In the genomic region with DNA sequence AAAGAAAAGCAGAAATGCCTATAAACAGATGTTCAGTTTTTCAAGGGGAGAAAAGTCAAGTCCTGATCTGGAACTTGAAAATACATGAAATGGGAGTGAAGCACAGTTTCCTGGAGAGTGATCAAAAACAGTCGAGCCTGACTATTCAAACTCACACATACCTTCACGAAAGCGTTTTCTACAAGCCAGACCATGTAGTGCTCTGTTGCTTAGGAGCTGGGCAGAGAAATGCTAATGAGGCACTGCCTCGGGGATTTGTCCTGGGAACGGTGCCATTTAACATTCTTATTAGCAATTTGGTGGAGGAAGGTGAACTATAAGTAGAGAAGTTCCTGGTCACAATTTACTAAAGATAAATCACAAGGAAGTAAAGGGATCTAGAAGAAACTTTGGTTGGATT, we compare ENCODE assay signal across 9 cellular contexts. TPM values are rescaled to one million over a fixed set of nuclear protein-coding genes. Genes with fewer than 3 reads are reported as not detected.
A peak's percentile ranks its signal among the peaks of the same experiment; 100 is the strongest.
DNase-seq lines count a peak whose midpoint lies in the region; ATAC-seq and TF ChIP-seq lines count a peak whose summit lies in the region.
"Had no signal": no experiment of that assay in that cellular context is flagged by ENCODE, and none has a peak within 500 bp of the region (broad histone marks: within the 10 kb centered on the region; RNA-seq: fewer than 3 reads in every experiment).

No MANE protein-coding gene starts in this region.

- no peaks in the 10 kb centered on the region for H3F3A ChIP-seq in neural progenitor cell (ENCODE audit: low read depth)

- peak overlapping the region; percentile 95 for H3K27ac Mint-ChIP-seq in neural progenitor cell
- H3K27ac Mint-ChIP-seq in activated CD8-positive, alpha-beta T cell treated with anti-CD3 and anti-CD28 coated beads, Interleukin-2, amount 10 ng/mL, durations not matched to agents 7 days and 5 days, result no peak overlapping the region
- H3K27ac Mint-ChIP-seq: activated CD8-positive, alpha-beta T cell treated with anti-CD3 and anti-CD28 coated beads for 36 hours had no signal

- POLR2A ChIA-PET in activated CD8-positive, alpha-beta T cell treated with anti-CD3 and anti-CD28 coated beads, Interleukin-2, amount 10 ng/mL, durations not matched to agents 7 days and 5 days (lab: Charles Lee), result no interaction called here

- H3K4me2 ChIP-seq in neural progenitor cell, result peak overlapping the region; percentile 16

- peaks cover 17% of the 10 kb centered on the region for H4K20me1 ChIP-seq in neural progenitor cell (ENCODE audit: low read depth)

- H3K9me3 Mint-ChIP-seq in neural progenitor cell, result no peaks in the 10 kb centered on the region
- H3K9me3 Mint-ChIP-seq in activated CD8-positive, alpha-beta T cell treated with anti-CD3 and anti-CD28 coated beads, Interleukin-2, amount 10 ng/mL, durations not matched to agents 7 days and 5 days (ENCODE audit: insufficient read depth), result no peaks in the 10 kb centered on the region
- H3K9me3 Mint-ChIP-seq: activated CD8-positive, alpha-beta T cell treated with anti-CD3 and anti-CD28 coated beads for 36 hours had no signal

- no peak for TF ChIP-seq CTCF in neural progenitor cell (IDR thresholded peaks at IDR 0.05)

- peak overlapping the region; percentile 39 for H3K4me3 Mint-ChIP-seq in neural progenitor cell
- no peak overlapping the region for H3K4me3 Mint-ChIP-seq in activated CD8-positive, alpha-beta T cell treated with anti-CD3 and anti-CD28 coated beads, Interleukin-2, amount 10 ng/mL, durations not matched to agents 7 days and 5 days
- H3K4me3 Mint-ChIP-seq: activated CD8-positive, alpha-beta T cell treated with anti-CD3 and anti-CD28 coated beads for 36 hours had no signal

- H3K36me3 ChIP-seq in neural progenitor cell, result no peaks in the 10 kb centered on the region

- peaks cover 23% of the 10 kb centered on the region for H3K79me2 ChIP-seq in neural progenitor cell (ENCODE audit: low read depth)

- CTCF ChIA-PET in activated CD8-positive, alpha-beta T cell treated with anti-CD3 and anti-CD28 coated beads, Interleukin-2, amount 10 ng/mL, durations not matched to agents 7 days and 5 days (lab: Charles Lee), result interaction anchor here (0.6 to 1.3 kb wide), 2 partner anchors 16 to 382 kb away, joined by 3 to 4 read pairs; no protein-coding TSS in a partner anchor

- H3K4me1 ChIP-seq in neural progenitor cell, result peaks cover 32% of the 10 kb centered on the region

- H2AFZ ChIP-seq in neural progenitor cell (replicated peaks), result no peak overlapping the region

- no peaks in the 10 kb centered on the region for H3K9me3 ChIP-seq in neural progenitor cell (ENCODE audit: low read depth)

- ATAC-seq in GM18867 (IDR thresholded peaks at IDR 0.05; ENCODE audit: unreplicated experiment), result no peak
- ATAC-seq in activated CD8-positive, alpha-beta T cell treated with anti-CD3 and anti-CD28 coated beads, Interleukin-2, amount 10 ng/mL, durations not matched to agents 7 days and 5 days, result no peak
- ATAC-seq: activated CD8-positive, alpha-beta T cell treated with anti-CD3 and anti-CD28 coated beads for 36 hours had no signal

- H3K27me3 ChIP-seq in neural progenitor cell, result no peaks in the 10 kb centered on the region

- no peaks in the 10 kb centered on the region for H3K27me3 Mint-ChIP-seq in neural progenitor cell (ENCODE audit: insufficient read depth, low read depth)
- H3K27me3 Mint-ChIP-seq in activated CD8-positive, alpha-beta T cell treated with anti-CD3 and anti-CD28 coated beads, Interleukin-2, amount 10 ng/mL, durations not matched to agents 7 days and 5 days (ENCODE audit: low read depth), result peaks cover 32% of the 10 kb centered on the region

- peaks cover 21% of the 10 kb centered on the region for H3K36me3 Mint-ChIP-seq in neural progenitor cell
- no peaks in the 10 kb centered on the region for H3K36me3 Mint-ChIP-seq in activated CD8-positive, alpha-beta T cell treated with anti-CD3 and anti-CD28 coated beads, Interleukin-2, amount 10 ng/mL, durations not matched to agents 7 days and 5 days (ENCODE audit: low read depth)

- DNase-seq in DMS79 (lab: John Stamatoyannopoulos, UW), result peak; percentile 11
- DNase-seq in fibroblast of the conjunctiva (ENCODE audit: low read depth), result peak; percentile 63
- DNase-seq in neural progenitor cell (ENCODE audit: low spot score), result peak; percentile 43
- no peak for DNase-seq in activated CD4-positive, CD25-positive, alpha-beta regulatory T cell (lab: John Stamatoyannopoulos, UW)
- DNase-seq in NCI-H1417 treated with DMSO at 0.1 percent for 48 hours (lab: John Stamatoyannopoulos, UW), result no peak
- no peak for DNase-seq in activated CD8-positive, alpha-beta T cell treated with anti-CD3 and anti-CD28 coated beads, Interleukin-2, amount 10 ng/mL, durations not matched to agents 7 days and 5 days
- DNase-seq: activated CD8-positive, alpha-beta T cell treated with anti-CD3 and anti-CD28 coated beads for 36 hours had no signal

- no peak overlapping the region for H3K9ac ChIP-seq in neural progenitor cell

- no peak overlapping the region for H3K27ac ChIP-seq in neural progenitor cell

- H3K4me3 ChIP-seq in neural progenitor cell, result no peak overlapping the region

- peaks cover 64% of the 10 kb centered on the region for H3K4me1 Mint-ChIP-seq in neural progenitor cell
- no peaks in the 10 kb centered on the region for H3K4me1 Mint-ChIP-seq in activated CD8-positive, alpha-beta T cell treated with anti-CD3 and anti-CD28 coated beads, Interleukin-2, amount 10 ng/mL, durations not matched to agents 7 days and 5 days (ENCODE audit: low read depth)

TF ChIP-seq in PFSK-1, 5 proteins besides CTCF, POLR2A, EP300 and RAD21:
- TF ChIP-seq POLR2AphosphoS5 (IDR thresholded peaks at IDR 0.05; ENCODE audit: low read depth, low read length), result peak; percentile 12; the same call in 1 of the 2 replicates
- no peak for TF ChIP-seq FOXP2 (optimal IDR thresholded peaks at IDR 0.05; ENCODE audit: borderline replicate concordance, extremely low read depth, extremely low read length, insufficient read depth)
- no peak for TF ChIP-seq TAF1 (IDR thresholded peaks at IDR 0.05; ENCODE audit: borderline replicate concordance, insufficient read depth, low read length)
- TF ChIP-seq, protein P1, sequence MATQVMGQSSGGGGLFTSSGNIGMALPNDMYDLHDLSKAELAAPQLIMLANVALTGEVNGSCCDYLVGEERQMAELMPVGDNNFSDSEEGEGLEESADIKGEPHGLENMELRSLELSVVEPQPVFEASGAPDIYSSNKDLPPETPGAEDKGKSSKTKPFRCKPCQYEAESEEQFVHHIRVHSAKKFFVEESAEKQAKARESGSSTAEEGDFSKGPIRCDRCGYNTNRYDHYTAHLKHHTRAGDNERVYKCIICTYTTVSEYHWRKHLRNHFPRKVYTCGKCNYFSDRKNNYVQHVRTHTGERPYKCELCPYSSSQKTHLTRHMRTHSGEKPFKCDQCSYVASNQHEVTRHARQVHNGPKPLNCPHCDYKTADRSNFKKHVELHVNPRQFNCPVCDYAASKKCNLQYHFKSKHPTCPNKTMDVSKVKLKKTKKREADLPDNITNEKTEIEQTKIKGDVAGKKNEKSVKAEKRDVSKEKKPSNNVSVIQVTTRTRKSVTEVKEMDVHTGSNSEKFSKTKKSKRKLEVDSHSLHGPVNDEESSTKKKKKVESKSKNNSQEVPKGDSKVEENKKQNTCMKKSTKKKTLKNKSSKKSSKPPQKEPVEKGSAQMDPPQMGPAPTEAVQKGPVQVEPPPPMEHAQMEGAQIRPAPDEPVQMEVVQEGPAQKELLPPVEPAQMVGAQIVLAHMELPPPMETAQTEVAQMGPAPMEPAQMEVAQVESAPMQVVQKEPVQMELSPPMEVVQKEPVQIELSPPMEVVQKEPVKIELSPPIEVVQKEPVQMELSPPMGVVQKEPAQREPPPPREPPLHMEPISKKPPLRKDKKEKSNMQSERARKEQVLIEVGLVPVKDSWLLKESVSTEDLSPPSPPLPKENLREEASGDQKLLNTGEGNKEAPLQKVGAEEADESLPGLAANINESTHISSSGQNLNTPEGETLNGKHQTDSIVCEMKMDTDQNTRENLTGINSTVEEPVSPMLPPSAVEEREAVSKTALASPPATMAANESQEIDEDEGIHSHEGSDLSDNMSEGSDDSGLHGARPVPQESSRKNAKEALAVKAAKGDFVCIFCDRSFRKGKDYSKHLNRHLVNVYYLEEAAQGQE (IDR thresholded peaks at IDR 0.05; ENCODE audit: insufficient read depth in 1 of 2, low read depth in 2 of 2, low read length in 2 of 2), result no peak; a peak in 1 of 4 replicates
- 0 out of 2 replicates have a peak, but pooled peaks have one; percentile 47 for TF ChIP-seq SIN3A (IDR thresholded peaks at IDR 0.05; ENCODE audit: borderline replicate concordance, insufficient read depth, low read length)

RNA-seq across cellular contexts. Expression of a gene that starts 5.9 kb away (rescaled TPM):
- polyA plus RNA-seq in PFSK-1 (2012; ENCODE audit: insufficient read length, low read depth), result 104 TPM
- 7.7 and 12.1 TPM in 2 replicates for total RNA-seq in neural progenitor cell (ENCODE audit: low replicate concordance)
- under 1 TPM; 0.13 to 0.34 TPM for total RNA-seq in activated CD8-positive, alpha-beta T cell treated with anti-CD3 and anti-CD28 coated beads, Interleukin-2, amount 10 ng/mL, durations not matched to agents 7 days and 5 days

Comparison
In these comparisons a context has a peak if more than half of its experiments do, and no peak if none do; other contexts are left out.
1. DNase-seq: peak in DMS79 (single experiment), fibroblast of the conjunctiva (single experiment) and neural progenitor cell (single experiment); none in activated CD4-positive, CD25-positive, alpha-beta regulatory T cell (0 of 4), NCI-H1417 treated with DMSO at 0.1 percent for 48 hours (single experiment) and activated CD8-positive, alpha-beta T cell treated with anti-CD3 and anti-CD28 coated beads, Interleukin-2, amount 10 ng/mL, durations not matched to agents 7 days and 5 days (single experiment).